8 cellular contexts compared by ENCODE assay signal in genomic region chrX:71254092-71254941, GRCh38. TPM values are rescaled to one million over a fixed set of nuclear protein-coding genes. Genes with fewer than 3 reads are reported as not detected.
DNase-seq lines count a peak whose midpoint lies in the region; ATAC-seq and TF ChIP-seq lines count a peak whose summit lies in the region.

Gene ZMYM3, minus strand, starts transcription at chrX:71254140. Its CDS starts 885 bp downstream, at chrX:71253255.

- DNase-seq in NCI-H748 (lab: John Stamatoyannopoulos, UW; ENCODE audit: unreplicated experiment), result peak; percentile 89
- peak; percentile 67 for DNase-seq in activated CD4-positive, alpha-beta T cell treated with anti-CD3 and anti-CD28 coated beads, Interleukin-2, amount 50 U/mL, for 1 hour
- DNase-seq in cortex of kidney (lab: John Stamatoyannopoulos, UW), result peak; percentile 9
- peak; percentile 84 for DNase-seq in left lobe of liver (ENCODE audit: low spot score)
- peak; percentile 80 for DNase-seq in stimulated activated CD4-positive, alpha-beta T cell treated with anti-CD3 and anti-CD28 coated beads, Interleukin-1b, Interleukin-23, amount 100 ng/mL, for 48 hours

- ATAC-seq in GM19395 (IDR thresholded peaks at IDR 0.05; ENCODE audit: unreplicated experiment) (peak; percentile 73), HG03521 (IDR thresholded peaks at IDR 0.05; ENCODE audit: unreplicated experiment) (peak; percentile 80), left lobe of liver (peak; percentile 91)

- peak within 1 kb of the TSS; percentile 79 for H3K27ac ChIP-seq in C4-2B

- no peak for TF ChIP-seq CTCF in C4-2B (conservative IDR thresholded peaks at IDR 0.05)

RNA-seq across cellular contexts. Expression of gene ZMYM3, which starts in this region (rescaled TPM):
- 14.8 TPM for total RNA-seq in left lobe of liver

Comparison
In these comparisons a context has a peak if more than half of its experiments do, and no peak if none do; other contexts are left out.
1. Peak in every context shown above with its lines: DNase-seq, ATAC-seq and H3K27ac ChIP-seq.
2. DNase-seq: peak in every context shown above with its lines; median percentile 89 in NCI-H748; 84 in left lobe of liver; 80 in stimulated activated CD4-positive, alpha-beta T cell treated with anti-CD3 and anti-CD28 coated beads, Interleukin-1b, Interleukin-23, amount 100 ng/mL, for 48 hours; 67 in activated CD4-positive, alpha-beta T cell treated with anti-CD3 and anti-CD28 coated beads, Interleukin-2, amount 50 U/mL, for 1 hour; 9 in cortex of kidney.